ENCODE assay signal across 24 cellular contexts in the genomic region with DNA sequence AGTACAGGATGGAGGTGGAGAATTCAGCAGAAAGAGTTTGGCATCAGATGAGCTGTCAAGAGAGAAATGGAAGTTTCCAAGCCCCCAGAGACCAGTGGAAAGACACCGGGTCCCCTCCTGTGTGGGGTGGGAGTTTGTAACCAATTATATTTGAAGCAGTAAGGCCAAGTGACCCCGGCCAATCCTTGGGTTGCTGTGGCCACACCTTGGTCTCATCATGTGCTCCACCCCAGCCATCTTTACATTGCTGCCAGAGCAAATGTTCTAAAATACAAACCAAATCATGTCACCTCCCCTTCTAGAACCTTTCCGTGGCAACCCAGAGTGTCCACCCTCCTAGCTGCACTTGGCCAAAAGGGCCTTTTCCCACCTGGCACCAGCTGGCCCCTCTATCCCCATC.
DNase-seq lines count a peak whose midpoint lies in the region; ATAC-seq and TF ChIP-seq lines count a peak whose summit lies in the region.
"Had no signal": no experiment of that assay in that cellular context is flagged by ENCODE, and none has a peak within 500 bp of the region (broad histone marks: within the 10 kb centered on the region; RNA-seq: fewer than 3 reads in every experiment).

No MANE protein-coding gene starts in this region.

- H3K4me1 ChIP-seq in Caco-2 (peaks cover 4% of the 10 kb centered on the region; the same call in 1 of the 2 replicates), sigmoid colon (no peaks in the 10 kb centered on the region), stomach (peaks cover 0 to 12% (median 11%) of the 10 kb centered on the region in 4 donors), testis (no peaks in the 10 kb centered on the region)
- H3K4me1 ChIP-seq: A549, SJSA1 had no signal

- no TSS peak for BruUV-seq in Caco-2 (replicated peaks; lab: Mats Ljungman, UMichigan)

- H3K4me3 ChIP-seq in Caco-2 (ENCODE audit: low read depth, low read length) (no peak overlapping the region), sigmoid colon (no peak overlapping the region), stomach (no peak overlapping the region), testis (no peak overlapping the region)
- H3K4me3 ChIP-seq: A549, lower lobe of right lung, MG63, pancreas, SJSA1 had no signal

- peaks cover 37% of the 10 kb centered on the region for H3K4me1 Mint-ChIP-seq in activated CD4-positive, alpha-beta T cell treated with anti-CD3 and anti-CD28 coated beads, Interleukin-2, amount 10 ng/mL, durations not matched to agents 7 days and 5 days
- H3K4me1 Mint-ChIP-seq in Caco-2 (ENCODE audit: low read depth, unreplicated experiment) = no peaks in the 10 kb centered on the region
- peaks cover 25% of the 10 kb centered on the region for H3K4me1 Mint-ChIP-seq in activated T-helper 2 cell treated with anti-CD3 and anti-CD28 coated beads, Interferon-gamma antibody, Interleukin-2, Interleukin-4, amounts not matched to agents 10 μg/mL and 5 μg/mL and 100 μg/mL, durations not matched to agents 14 hours and 24 hours and 36 hours (ENCODE audit: low read depth)

- peaks cover 10% of the 10 kb centered on the region for H3K9me3 Mint-ChIP-seq in activated CD4-positive, alpha-beta T cell treated with anti-CD3 and anti-CD28 coated beads, Interleukin-2, amount 10 ng/mL, durations not matched to agents 7 days and 5 days
- H3K9me3 Mint-ChIP-seq in Caco-2 (ENCODE audit: unreplicated experiment) = no peaks in the 10 kb centered on the region
- H3K9me3 Mint-ChIP-seq in activated T-helper 2 cell treated with anti-CD3 and anti-CD28 coated beads, Interferon-gamma antibody, Interleukin-2, Interleukin-4, amounts not matched to agents 10 μg/mL and 5 μg/mL and 100 μg/mL, durations not matched to agents 14 hours and 24 hours and 36 hours = peaks cover 6% of the 10 kb centered on the region

- H3K27me3 ChIP-seq in Caco-2 (replicated peaks; ENCODE audit: control insufficient read depth, insufficient read depth, low read length) (no peaks in the 10 kb centered on the region), sigmoid colon (no peaks in the 10 kb centered on the region), stomach (no peaks in the 10 kb centered on the region), testis (no peaks in the 10 kb centered on the region)
- H3K27me3 ChIP-seq: MG63, pancreas, SJSA1 had no signal

- no peaks in the 10 kb centered on the region for H3K9me3 ChIP-seq in Caco-2
- no peaks in the 10 kb centered on the region for H3K9me3 ChIP-seq in sigmoid colon
- peaks cover 0 to 5% (median 2%) of the 10 kb centered on the region in 4 donors for H3K9me3 ChIP-seq in stomach
- H3K9me3 ChIP-seq in testis = no peaks in the 10 kb centered on the region
- H3K9me3 ChIP-seq: lower lobe of right lung, MG63, pancreas, SJSA1 had no signal

- H3K36me3 Mint-ChIP-seq in activated CD4-positive, alpha-beta T cell treated with anti-CD3 and anti-CD28 coated beads, Interleukin-2, amount 10 ng/mL, durations not matched to agents 7 days and 5 days (ENCODE audit: low read depth) = peaks cover 3% of the 10 kb centered on the region
- H3K36me3 Mint-ChIP-seq in Caco-2 (ENCODE audit: insufficient read depth, unreplicated experiment) = no peaks in the 10 kb centered on the region
- H3K36me3 Mint-ChIP-seq in activated T-helper 2 cell treated with anti-CD3 and anti-CD28 coated beads, Interferon-gamma antibody, Interleukin-2, Interleukin-4, amounts not matched to agents 10 μg/mL and 5 μg/mL and 100 μg/mL, durations not matched to agents 14 hours and 24 hours and 36 hours (ENCODE audit: low read depth) = no peaks in the 10 kb centered on the region

- no peak for TF ChIP-seq EP300 in sigmoid colon (IDR thresholded peaks at IDR 0.05)
- TF ChIP-seq EP300 in stomach (IDR thresholded peaks at IDR 0.05) = no peak

- no peak for DNase-seq in activated CD4-positive, alpha-beta T cell treated with anti-CD3 and anti-CD28 coated beads, Interleukin-2, amount 10 ng/mL, durations not matched to agents 7 days and 5 days
- DNase-seq in activated CD4-positive, alpha-beta T cell treated with anti-CD3 and anti-CD28 coated beads for 48 hours = no peak
- DNase-seq in Caco-2 (no peak), sigmoid colon (peak; percentile 15), stomach (no peak), testis (no peak)
- no peak for DNase-seq in activated T-helper 2 cell treated with anti-CD3 and anti-CD28 coated beads, Interferon-gamma antibody, Interleukin-2, Interleukin-4, amounts not matched to agents 10 μg/mL and 5 μg/mL and 100 μg/mL, durations not matched to agents 14 hours and 24 hours and 36 hours (ENCODE audit: low spot score)
- DNase-seq: activated CD4-positive, CD25-positive, alpha-beta regulatory T cell treated with anti-CD3 and anti-CD28 coated beads, Interleukin-2, amount 50 U/mL, for 72 hours; activated T-cell treated with anti-CD3 and anti-CD28 coated beads for 4 hours; amygdala; C1 segment of cervical spinal cord; foreskin fibroblast; hippocampal formation; islet precursor cell; lower lobe of right lung; MG63; NCI-H146; pancreas; stimulated activated CD4-positive, alpha-beta T cell treated with anti-CD3 and anti-CD28 coated beads, Interleukin-2, amount 100 ng/mL, for 24 hours; T1000 had no signal

- no peaks in the 10 kb centered on the region for H3K27me3 Mint-ChIP-seq in activated CD4-positive, alpha-beta T cell treated with anti-CD3 and anti-CD28 coated beads, Interleukin-2, amount 10 ng/mL, durations not matched to agents 7 days and 5 days
- H3K27me3 Mint-ChIP-seq in Caco-2 (ENCODE audit: insufficient read depth, unreplicated experiment) = no peaks in the 10 kb centered on the region
- H3K27me3 Mint-ChIP-seq in activated T-helper 2 cell treated with anti-CD3 and anti-CD28 coated beads, Interferon-gamma antibody, Interleukin-2, Interleukin-4, amounts not matched to agents 10 μg/mL and 5 μg/mL and 100 μg/mL, durations not matched to agents 14 hours and 24 hours and 36 hours (ENCODE audit: low read depth) = no peaks in the 10 kb centered on the region

- H3K27ac ChIP-seq in sigmoid colon = no peak overlapping the region
- H3K27ac ChIP-seq in stomach = no peak overlapping the region
- no peak overlapping the region for H3K27ac ChIP-seq in testis
- H3K27ac ChIP-seq: A549, epithelial cell of prostate, lower lobe of right lung, pancreas, SJSA1 had no signal

- ATAC-seq in HG03378 (IDR thresholded peaks at IDR 0.05; ENCODE audit: unreplicated experiment) = no peak
- ATAC-seq: A549 had no signal

- intact Hi-C loops in Caco-2 (cut with micrococcal nuclease; ENCODE audit: unreplicated experiment) = no loop called here
- intact Hi-C loops in activated T-helper 2 cell treated with anti-CD3 and anti-CD28 coated beads, Interferon-gamma antibody, Interleukin-2, Interleukin-4, amounts not matched to agents 10 μg/mL and 5 μg/mL and 100 μg/mL, durations not matched to agents 14 hours and 24 hours and 36 hours (cut with micrococcal nuclease) = no loop called here
- intact Hi-C loops in sigmoid colon (cut with DNase I) = no loop called here
- intact Hi-C loops in stomach (cut with DNase I; ENCODE audit: low total_unique reads) = no loop called here
- intact Hi-C loops in testis (cut with DNase I; ENCODE audit: low total_unique reads) = no loop called here

- peak overlapping the region; percentile 95 for H3K27ac Mint-ChIP-seq in activated CD4-positive, alpha-beta T cell treated with anti-CD3 and anti-CD28 coated beads, Interleukin-2, amount 10 ng/mL, durations not matched to agents 7 days and 5 days
- peak overlapping the region; percentile 41 for H3K27ac Mint-ChIP-seq in Caco-2 (ENCODE audit: unreplicated experiment)
- H3K27ac Mint-ChIP-seq in activated T-helper 2 cell treated with anti-CD3 and anti-CD28 coated beads, Interferon-gamma antibody, Interleukin-2, Interleukin-4, amounts not matched to agents 10 μg/mL and 5 μg/mL and 100 μg/mL, durations not matched to agents 14 hours and 24 hours and 36 hours = peak overlapping the region; percentile 78

- no peak overlapping the region for H3K4me3 Mint-ChIP-seq in activated CD4-positive, alpha-beta T cell treated with anti-CD3 and anti-CD28 coated beads, Interleukin-2, amount 10 ng/mL, durations not matched to agents 7 days and 5 days
- H3K4me3 Mint-ChIP-seq in Caco-2 (ENCODE audit: unreplicated experiment) = no peak overlapping the region
- no peak overlapping the region for H3K4me3 Mint-ChIP-seq in activated T-helper 2 cell treated with anti-CD3 and anti-CD28 coated beads, Interferon-gamma antibody, Interleukin-2, Interleukin-4, amounts not matched to agents 10 μg/mL and 5 μg/mL and 100 μg/mL, durations not matched to agents 14 hours and 24 hours and 36 hours (ENCODE audit: low read depth)

- TF ChIP-seq POLR2A in sigmoid colon (IDR thresholded peaks at IDR 0.05) (no peak), stomach (IDR thresholded peaks at IDR 0.05) (no peak), testis (IDR thresholded peaks at IDR 0.05) (no peak)

- CTCF ChIA-PET in activated CD4-positive, alpha-beta T cell treated with anti-CD3 and anti-CD28 coated beads, Interleukin-2, amount 10 ng/mL, durations not matched to agents 7 days and 5 days (lab: Charles Lee) = interaction anchor here (1.2 kb wide), 2 partner anchors 8 to 95 kb away, joined by 3 to 4 read pairs; no protein-coding TSS in a partner anchor
- CTCF ChIA-PET in Caco-2 (lab: Charles Lee) = no interaction called here

- H3K36me3 ChIP-seq in Caco-2 (ENCODE audit: control insufficient read depth, insufficient read depth, low read length) (no peaks in the 10 kb centered on the region), sigmoid colon (no peaks in the 10 kb centered on the region), stomach (no peaks in the 10 kb centered on the region), testis (ENCODE audit: low read depth, missing control alignments) (no peaks in the 10 kb centered on the region)
- H3K36me3 ChIP-seq: lower lobe of right lung, MG63, pancreas, SJSA1 had no signal

- WGBS in sigmoid colon, 2 donors = 78 to 81% methylated on average over 3 of the region's 3 CpGs
- 83 to 90% (median 89%) methylated on average over 3 of the region's 3 CpGs for WGBS in stomach, 5 donors
- WGBS in testis, 2 donors = 86 to 96% methylated on average over 3 of the region's 3 CpGs

- no peak for TF ChIP-seq CTCF in Caco-2 (IDR thresholded peaks at IDR 0.05; ENCODE audit: insufficient read depth in 1 of 2, low read depth in 1 of 2, low read length in 1 of 2, severe bottlenecking in 1 of 2, unreplicated experiment in 1 of 2)
- no peak for TF ChIP-seq CTCF in sigmoid colon (IDR thresholded peaks at IDR 0.05)
- TF ChIP-seq CTCF in stomach (IDR thresholded peaks at IDR 0.05) = no peak
- no peak for TF ChIP-seq CTCF in testis (IDR thresholded peaks at IDR 0.05)

- POLR2A ChIA-PET in activated CD4-positive, alpha-beta T cell treated with anti-CD3 and anti-CD28 coated beads, Interleukin-2, amount 10 ng/mL, durations not matched to agents 7 days and 5 days (lab: Charles Lee) = no interaction called here
- POLR2A ChIA-PET in Caco-2 (lab: Charles Lee) = no interaction called here

Comparison
In these comparisons a context has a peak if more than half of its experiments do, and no peak if none do; other contexts are left out.
1. H3K27ac Mint-ChIP-seq: peak in every context shown above with its lines; median percentile 95 in activated CD4-positive, alpha-beta T cell treated with anti-CD3 and anti-CD28 coated beads, Interleukin-2, amount 10 ng/mL, durations not matched to agents 7 days and 5 days; 78 in activated T-helper 2 cell treated with anti-CD3 and anti-CD28 coated beads, Interferon-gamma antibody, Interleukin-2, Interleukin-4, amounts not matched to agents 10 μg/mL and 5 μg/mL and 100 μg/mL, durations not matched to agents 14 hours and 24 hours and 36 hours; 41 in Caco-2.